12 cellular contexts compared by ENCODE assay signal in the genomic region with DNA sequence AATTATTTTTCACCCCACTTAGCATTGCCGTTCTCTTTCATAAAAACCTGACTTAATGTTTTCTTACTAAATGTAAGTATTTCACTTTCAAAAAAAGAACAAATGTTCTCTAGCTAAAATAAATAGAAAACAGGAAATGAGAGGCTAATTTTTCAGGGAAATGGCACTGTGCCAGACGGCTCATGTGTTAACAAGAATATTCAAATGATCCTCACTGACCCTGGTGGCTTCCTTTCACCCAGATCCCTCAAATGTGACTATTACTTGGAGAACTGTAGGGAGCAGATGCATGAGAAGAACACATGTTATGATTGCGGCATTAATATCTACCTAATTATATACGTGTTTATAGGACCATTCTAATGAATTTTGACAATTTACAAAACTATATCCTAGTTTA.
"Had no signal": no experiment of that assay in that cellular context is flagged by ENCODE, and none has a peak within 500 bp of the region (broad histone marks: within the 10 kb centered on the region; RNA-seq: fewer than 3 reads in every experiment).

No MANE protein-coding gene starts in this region.

- DNase-seq: activated gamma-delta T cell; activated T-cell treated with anti-CD3 and anti-CD28 coated beads, Interleukin-2, amount 50 U/mL, for 24 hours; brain microvascular endothelial cell; dorsolateral prefrontal cortex; foreskin fibroblast; left colon; mesenchymal stem cell; stimulated activated CD4-positive, alpha-beta T cell treated with anti-CD3 and anti-CD28 coated beads, Interleukin-2, amount 100 ng/mL, for 48 hours; stimulated activated naive CD4-positive, alpha-beta T cell treated with Interleukin-2 at 50 U/mL for 16 hours had no signal

- ATAC-seq: activated CD4-positive, CD25-positive, alpha-beta regulatory T cell treated with anti-CD3 and anti-CD28 coated beads, Interleukin-2, amount 50 U/mL, for 24 hours; esophagus mucosa; left colon; natural killer cell treated with Interleukin-12 subunit alpha and Interleukin-12 subunit beta and Interleukin-15 and Interleukin-18, amount 100 ng/mL, for 72 hours had no signal

- H3K4me3 ChIP-seq: dorsolateral prefrontal cortex had no signal
